1 cellular context compared by ENCODE assay signal in the genomic region with DNA sequence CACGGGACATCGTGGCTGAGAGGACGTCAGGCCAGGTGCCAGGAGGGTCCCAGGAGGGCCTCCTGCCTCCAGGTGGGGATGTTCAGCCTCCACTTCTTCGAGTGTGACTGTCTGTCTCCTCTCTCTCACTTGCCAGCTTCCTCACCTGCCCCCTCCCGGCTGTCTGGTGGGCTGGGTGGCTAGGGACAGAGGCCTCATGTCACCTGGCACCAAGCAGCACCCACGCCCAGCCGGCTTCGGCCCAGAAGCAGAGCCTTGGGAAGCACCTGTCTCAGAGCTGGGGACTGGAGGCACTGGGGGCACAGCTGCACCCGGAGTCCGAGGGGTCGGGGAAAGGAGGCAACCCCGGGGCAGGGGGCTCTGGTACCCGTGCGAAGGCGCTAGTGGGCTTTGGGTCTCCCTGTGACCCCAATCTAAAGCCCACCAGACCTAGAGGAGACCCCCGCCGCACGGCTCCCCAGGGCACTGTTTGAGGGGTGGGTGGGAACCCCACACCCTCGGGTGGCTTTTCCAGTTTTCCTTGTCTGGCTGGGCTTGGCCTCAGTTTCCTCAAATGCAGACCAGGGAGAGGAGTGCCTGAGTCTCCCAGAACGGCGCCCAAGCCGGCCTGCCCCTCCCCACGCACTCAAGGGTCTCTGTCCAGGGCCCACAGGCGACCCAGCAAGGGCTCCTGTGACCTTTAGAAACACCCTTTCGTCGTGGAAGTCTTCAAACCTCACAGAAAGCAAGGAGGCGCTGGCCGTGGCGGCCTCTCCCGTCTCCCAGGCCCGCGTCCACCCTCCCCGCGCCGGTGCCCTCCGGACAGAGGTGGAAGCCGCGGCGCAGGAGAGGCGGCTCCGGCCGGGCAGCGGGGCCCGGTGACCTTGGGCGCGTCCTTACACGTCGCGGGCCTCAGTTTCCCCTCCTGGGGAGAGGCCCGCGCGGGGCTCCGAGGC.
A peak's percentile ranks its signal among the peaks of the same experiment; 100 is the strongest.
TF ChIP-seq lines count a peak whose summit lies in the region.

No MANE protein-coding gene starts in this region.

TF ChIP-seq in K562, 482 proteins besides CTCF, POLR2A, EP300 and RAD21 (continued from another document and continues in another):
- no peak for TF ChIP-seq HSF4 (CRISPR knock-in tag; IDR thresholded peaks at IDR 0.05; ENCODE audit: borderline replicate concordance)
- no peak for TF ChIP-seq KDM5B (IDR thresholded peaks at IDR 0.05; ENCODE audit: insufficient replicate concordance, low read depth, low read length)
- no peak for TF ChIP-seq LEF1 (IDR thresholded peaks at IDR 0.05)
- TF ChIP-seq KAT2B (IDR thresholded peaks at IDR 0.05; ENCODE audit: low read depth, low read length), result no peak
- peak; percentile 23; the same call in 1 of the 2 replicates for TF ChIP-seq PHF8 (IDR thresholded peaks at IDR 0.05; ENCODE audit: borderline replicate concordance, low read length)
- no peak for TF ChIP-seq SMARCA5 (IDR thresholded peaks at IDR 0.05)
- no peak for TF ChIP-seq KAT7 (CRISPR knock-in tag; IDR thresholded peaks at IDR 0.05; ENCODE audit: borderline replicate concordance)
- TF ChIP-seq JUNB (CRISPR knock-in tag; conservative IDR thresholded peaks at IDR 0.05), result no peak
- TF ChIP-seq TGIF2 (CRISPR knock-in tag; IDR thresholded peaks at IDR 0.05), result no peak
- TF ChIP-seq RBM14 (IDR thresholded peaks at IDR 0.05; ENCODE audit: borderline replicate concordance, insufficient read depth, low read depth, low read length), result no peak
- no peak for TF ChIP-seq DDX20 (tag; IDR thresholded peaks at IDR 0.05; ENCODE audit: low read depth)
- no peak for TF ChIP-seq TEAD4 (IDR thresholded peaks at IDR 0.05; ENCODE audit: low read length)
- no peak for TF ChIP-seq TEAD4 (CRISPR knock-in tag; IDR thresholded peaks at IDR 0.05; ENCODE audit: borderline replicate concordance)
- no peak for TF ChIP-seq FOXM1 (IDR thresholded peaks at IDR 0.05; ENCODE audit: low read depth)
- TF ChIP-seq FOXM1 (CRISPR knock-in tag; IDR thresholded peaks at IDR 0.05; ENCODE audit: low read depth), result no peak
- TF ChIP-seq, protein P1, sequence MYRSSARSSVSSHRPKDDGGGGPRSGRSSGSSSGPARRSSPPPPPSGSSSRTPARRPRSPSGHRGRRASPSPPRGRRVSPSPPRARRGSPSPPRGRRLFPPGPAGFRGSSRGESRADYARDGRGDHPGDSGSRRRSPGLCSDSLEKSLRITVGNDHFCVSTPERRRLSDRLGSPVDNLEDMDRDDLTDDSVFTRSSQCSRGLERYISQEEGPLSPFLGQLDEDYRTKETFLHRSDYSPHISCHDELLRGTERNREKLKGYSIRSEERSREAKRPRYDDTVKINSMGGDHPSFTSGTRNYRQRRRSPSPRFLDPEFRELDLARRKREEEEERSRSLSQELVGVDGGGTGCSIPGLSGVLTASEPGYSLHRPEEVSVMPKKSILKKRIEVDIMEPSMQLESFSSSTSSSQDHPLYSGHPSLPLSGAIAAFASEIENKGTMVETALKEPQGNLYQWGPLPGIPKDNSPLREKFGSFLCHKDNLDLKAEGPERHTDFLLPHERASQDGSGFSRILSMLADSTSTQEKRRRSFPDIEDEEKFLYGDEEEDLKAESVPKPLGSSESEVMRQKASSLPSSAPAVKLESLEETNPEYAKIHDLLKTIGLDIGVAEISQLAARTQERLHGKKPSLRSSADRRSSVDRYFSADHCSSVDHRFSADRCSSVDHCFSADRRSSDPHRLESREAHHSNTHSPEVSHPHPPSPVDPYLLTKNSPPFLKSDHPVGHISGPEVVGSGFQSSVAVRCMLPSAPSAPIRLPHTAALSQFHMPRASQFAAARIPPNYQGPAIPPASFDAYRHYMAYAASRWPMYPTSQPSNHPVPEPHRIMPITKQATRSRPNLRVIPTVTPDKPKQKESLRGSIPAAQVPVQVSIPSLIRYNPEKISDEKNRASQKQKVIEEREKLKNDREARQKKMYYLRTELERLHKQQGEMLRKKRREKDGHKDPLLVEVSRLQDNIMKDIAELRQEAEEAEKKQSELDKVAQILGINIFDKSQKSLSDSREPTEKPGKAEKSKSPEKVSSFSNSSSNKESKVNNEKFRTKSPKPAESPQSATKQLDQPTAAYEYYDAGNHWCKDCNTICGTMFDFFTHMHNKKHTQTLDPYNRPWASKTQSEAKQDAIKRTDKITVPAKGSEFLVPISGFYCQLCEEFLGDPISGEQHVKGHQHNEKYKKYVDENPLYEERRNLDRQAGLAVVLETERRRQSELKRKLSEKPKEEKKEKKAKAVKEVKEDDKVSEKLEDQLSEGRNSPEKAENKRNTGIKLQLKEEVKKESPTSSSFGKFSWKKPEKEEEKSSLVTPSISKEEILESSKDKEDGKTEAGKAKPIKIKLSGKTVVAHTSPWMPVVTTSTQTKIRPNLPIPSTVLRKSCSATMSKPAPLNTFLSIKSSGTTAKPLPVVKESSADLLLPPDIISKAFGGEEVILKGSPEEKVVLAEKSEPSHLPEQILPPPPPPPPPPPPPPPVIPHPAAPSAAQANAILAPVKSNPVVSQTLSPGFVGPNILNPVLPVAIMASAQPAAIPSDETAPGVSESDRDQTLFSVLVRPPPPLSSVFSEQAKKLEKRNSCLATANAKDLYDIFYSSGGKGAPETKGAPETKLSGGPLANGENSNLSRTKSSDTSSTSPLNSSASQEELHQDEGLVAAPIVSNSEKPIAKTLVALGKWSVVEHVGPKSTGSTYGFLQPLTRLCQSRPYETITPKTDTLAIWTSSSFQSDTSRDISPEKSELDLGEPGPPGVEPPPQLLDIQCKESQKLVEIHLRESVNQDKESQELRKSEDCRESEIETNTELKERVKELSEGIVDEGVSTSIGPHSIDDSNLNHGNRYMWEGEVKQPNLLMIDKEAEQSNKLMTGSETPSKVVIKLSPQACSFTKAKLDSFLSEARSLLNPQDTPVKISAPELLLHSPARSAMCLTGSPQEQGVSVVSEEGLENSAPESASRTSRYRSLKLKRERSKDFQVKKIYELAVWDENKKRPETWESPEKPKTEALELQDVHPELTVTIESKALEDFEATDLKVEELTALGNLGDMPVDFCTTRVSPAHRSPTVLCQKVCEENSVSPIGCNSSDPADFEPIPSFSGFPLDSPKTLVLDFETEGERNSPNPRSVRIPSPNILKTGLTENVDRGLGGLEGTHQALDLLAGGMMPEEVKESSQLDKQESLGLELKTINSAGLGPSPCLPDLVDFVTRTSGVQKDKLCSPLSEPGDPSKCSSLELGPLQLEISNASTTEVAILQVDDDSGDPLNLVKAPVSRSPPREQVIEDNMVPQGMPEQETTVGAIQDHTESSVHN (IDR thresholded peaks at IDR 0.05; ENCODE audit: borderline replicate concordance in 1 of 2, low read depth in 1 of 2), result no peak
- TF ChIP-seq POLR3G (IDR thresholded peaks at IDR 0.05; ENCODE audit: extremely low read depth, insufficient read length, insufficient replicate concordance), result no peak
- no peak for TF ChIP-seq ZNF695 (CRISPR knock-in tag; IDR thresholded peaks at IDR 0.05)
- no peak for TF ChIP-seq ZBTB1 (CRISPR knock-in tag; IDR thresholded peaks at IDR 0.05; ENCODE audit: borderline replicate concordance, low read depth)
- TF ChIP-seq PTTG1 (tag; IDR thresholded peaks at IDR 0.05; ENCODE audit: low read depth), result no peak
- no peak for TF ChIP-seq ARNT (IDR thresholded peaks at IDR 0.05)
- TF ChIP-seq, protein P2, sequence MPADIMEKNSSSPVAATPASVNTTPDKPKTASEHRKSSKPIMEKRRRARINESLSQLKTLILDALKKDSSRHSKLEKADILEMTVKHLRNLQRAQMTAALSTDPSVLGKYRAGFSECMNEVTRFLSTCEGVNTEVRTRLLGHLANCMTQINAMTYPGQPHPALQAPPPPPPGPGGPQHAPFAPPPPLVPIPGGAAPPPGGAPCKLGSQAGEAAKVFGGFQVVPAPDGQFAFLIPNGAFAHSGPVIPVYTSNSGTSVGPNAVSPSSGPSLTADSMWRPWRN (IDR thresholded peaks at IDR 0.05; ENCODE audit: low read depth), result no peak
- TF ChIP-seq SIN3A (IDR thresholded peaks at IDR 0.05; ENCODE audit: borderline replicate concordance in 2 of 2, control insufficient read depth in 1 of 2, low read depth in 2 of 2, low read length in 2 of 2), result no peak
- no peak for TF ChIP-seq KAT8 (IDR thresholded peaks at IDR 0.05; ENCODE audit: low read depth)
- TF ChIP-seq ELF1 (tag; IDR thresholded peaks at IDR 0.05), result no peak
- no peak for TF ChIP-seq CBFB (CRISPR knock-in tag; IDR thresholded peaks at IDR 0.05)
- TF ChIP-seq BCOR (IDR thresholded peaks at IDR 0.05), result 0 out of 2 replicates have a peak, but pooled peaks have one; percentile 8
- TF ChIP-seq BRCA1 (IDR thresholded peaks at IDR 0.05), result no peak
- no peak for TF ChIP-seq BRCA1 (CRISPR knock-in tag; IDR thresholded peaks at IDR 0.05)
- TF ChIP-seq, protein P3, sequence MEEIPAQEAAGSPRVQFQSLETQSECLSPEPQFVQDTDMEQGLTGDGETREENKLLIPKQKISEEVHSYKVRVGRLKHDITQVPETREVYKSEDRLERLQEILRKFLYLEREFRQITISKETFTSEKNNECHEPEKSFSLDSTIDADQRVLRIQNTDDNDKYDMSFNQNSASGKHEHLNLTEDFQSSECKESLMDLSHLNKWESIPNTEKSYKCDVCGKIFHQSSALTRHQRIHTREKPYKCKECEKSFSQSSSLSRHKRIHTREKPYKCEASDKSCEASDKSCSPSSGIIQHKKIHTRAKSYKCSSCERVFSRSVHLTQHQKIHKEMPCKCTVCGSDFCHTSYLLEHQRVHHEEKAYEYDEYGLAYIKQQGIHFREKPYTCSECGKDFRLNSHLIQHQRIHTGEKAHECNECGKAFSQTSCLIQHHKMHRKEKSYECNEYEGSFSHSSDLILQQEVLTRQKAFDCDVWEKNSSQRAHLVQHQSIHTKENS (CRISPR knock-in tag; IDR thresholded peaks at IDR 0.05), result no peak
- no peak for TF ChIP-seq ZNF445 (CRISPR knock-in tag; IDR thresholded peaks at IDR 0.05; ENCODE audit: low read depth)
- TF ChIP-seq ZFPM2 (CRISPR knock-in tag; IDR thresholded peaks at IDR 0.05), result no peak
- peak; percentile 51; the same call in 1 of the 2 replicates for TF ChIP-seq GATAD2B (IDR thresholded peaks at IDR 0.05; ENCODE audit: borderline replicate concordance)
- TF ChIP-seq ARID1B (IDR thresholded peaks at IDR 0.05), result no peak
- TF ChIP-seq MTA3 (IDR thresholded peaks at IDR 0.05; ENCODE audit: borderline replicate concordance), result no peak
- TF ChIP-seq HOXB6 (CRISPR knock-in tag; IDR thresholded peaks at IDR 0.05; ENCODE audit: borderline replicate concordance), result no peak
- no peak for TF ChIP-seq ZHX1 (conservative IDR thresholded peaks at IDR 0.05; ENCODE audit: low read length)
- TF ChIP-seq ZNF431 (CRISPR knock-in tag; IDR thresholded peaks at IDR 0.05), result no peak
- TF ChIP-seq NR4A1 (CRISPR knock-in tag; IDR thresholded peaks at IDR 0.05), result no peak
- no peak for TF ChIP-seq NR4A1 (tag; IDR thresholded peaks at IDR 0.05)
- no peak for TF ChIP-seq THRB (CRISPR knock-in tag; conservative IDR thresholded peaks at IDR 0.05)
- peak; percentile 64; the same call in 1 of the 2 replicates for TF ChIP-seq SAFB (IDR thresholded peaks at IDR 0.05; ENCODE audit: borderline replicate concordance, low read depth, low read length)
- no peak for TF ChIP-seq E2F4 (CRISPR knock-in tag; IDR thresholded peaks at IDR 0.05; ENCODE audit: low read depth)
- no peak for TF ChIP-seq RAD51 (IDR thresholded peaks at IDR 0.05; ENCODE audit: borderline replicate concordance, low read depth)
- TF ChIP-seq SIX5 (IDR thresholded peaks at IDR 0.05; ENCODE audit: borderline replicate concordance in 1 of 2, insufficient read depth in 1 of 2, low read depth in 1 of 2, low read length in 2 of 2), result no peak
- TF ChIP-seq ID3 (CRISPR knock-in tag; IDR thresholded peaks at IDR 0.05), result no peak
- 0 out of 2 replicates have a peak, but pooled peaks have one; percentile 31 for TF ChIP-seq ID3 (tag; IDR thresholded peaks at IDR 0.05)
- no peak for TF ChIP-seq SUPT5H (IDR thresholded peaks at IDR 0.05)
- TF ChIP-seq MIER1 (IDR thresholded peaks at IDR 0.05; ENCODE audit: low read depth), result no peak
- TF ChIP-seq SIRT6 (IDR thresholded peaks at IDR 0.05; ENCODE audit: low read depth, low read length), result no peak
- TF ChIP-seq FOXK2 (conservative IDR thresholded peaks at IDR 0.05 in 1 of 2, IDR thresholded peaks at IDR 0.05 in 1 of 2; ENCODE audit: low read depth in 2 of 2), result no peak
- no peak for TF ChIP-seq ZNF140 (CRISPR knock-in tag; IDR thresholded peaks at IDR 0.05)
